16 cellular contexts compared by ENCODE assay signal in the genomic region with DNA sequence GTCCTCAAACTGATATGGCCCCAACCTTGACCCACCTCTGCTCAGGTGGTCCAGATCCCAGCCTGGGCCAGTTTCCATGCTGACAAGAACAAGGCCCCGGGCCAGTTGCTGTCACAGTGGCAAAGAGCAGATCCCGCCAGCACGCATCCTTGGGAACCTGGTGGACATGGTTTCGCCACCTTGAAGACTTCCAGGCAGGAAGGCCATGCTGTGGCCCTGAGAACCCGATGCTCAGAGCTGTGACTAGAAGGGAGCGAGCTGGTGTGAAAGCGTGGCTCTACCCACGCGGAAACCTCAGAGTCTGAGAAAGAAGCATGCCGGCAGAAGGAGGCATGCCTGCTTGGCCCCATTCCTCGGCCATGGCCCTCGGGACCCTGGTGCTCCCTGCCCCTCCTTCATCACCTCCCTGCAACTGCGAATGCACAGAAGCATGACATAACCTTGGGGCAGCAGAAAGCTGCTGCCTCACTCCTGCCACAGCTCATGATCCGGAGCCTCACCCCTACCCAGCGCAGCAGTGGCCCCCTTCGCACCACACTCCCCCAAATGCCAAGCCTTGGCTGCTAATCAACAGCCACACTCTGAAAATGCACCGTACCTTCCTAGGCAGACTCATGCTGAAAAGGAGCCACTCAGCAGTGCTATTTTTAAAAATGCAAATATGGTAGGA. TPM values are rescaled to one million over a fixed set of nuclear protein-coding genes. Genes with fewer than 3 reads are reported as not detected.
DNase-seq lines count a peak whose midpoint lies in the region; ATAC-seq and TF ChIP-seq lines count a peak whose summit lies in the region.
"Had no signal": no experiment of that assay in that cellular context is flagged by ENCODE, and none has a peak within 500 bp of the region (broad histone marks: within the 10 kb centered on the region; RNA-seq: fewer than 3 reads in every experiment).

No MANE protein-coding gene starts in this region.

- H4K20me1 ChIP-seq in DOHH2 (ENCODE audit: control insufficient read depth, insufficient read depth, low read depth, low read length): no peaks in the 10 kb centered on the region

- H3K4me3 Mint-ChIP-seq in neural crest cell: no peak overlapping the region
- H3K4me3 Mint-ChIP-seq: activated CD8-positive, alpha-beta T cell treated with anti-CD3 and anti-CD28 coated beads for 36 hours had no signal

- H3K4me1 Mint-ChIP-seq in neural crest cell: peaks cover 30% of the 10 kb centered on the region

- TF ChIP-seq CTCF in DOHH2 (IDR thresholded peaks at IDR 0.05; ENCODE audit: low read depth, low read length, poor library complexity, severe bottlenecking) (no peak), neural crest cell (conservative IDR thresholded peaks at IDR 0.05) (no peak)

- no peaks in the 10 kb centered on the region for H3K27me3 ChIP-seq in DOHH2 (ENCODE audit: control insufficient read depth, low read length)

- no peaks in the 10 kb centered on the region for H3K27me3 Mint-ChIP-seq in neural crest cell (ENCODE audit: low read depth)
- H3K27me3 Mint-ChIP-seq: activated CD8-positive, alpha-beta T cell treated with anti-CD3 and anti-CD28 coated beads for 36 hours had no signal

- peak overlapping the region; percentile 79 for H3K27ac ChIP-seq in DOHH2 (ENCODE audit: low read depth, low read length)
- H3K27ac ChIP-seq in cingulate gyrus (ENCODE audit: low read depth, low read length): peak overlapping the region; percentile 54

- H3K9me3 ChIP-seq in DOHH2 (ENCODE audit: control insufficient read depth, insufficient read depth, low read length): no peaks in the 10 kb centered on the region

- peak overlapping the region; percentile 84 for H3K4me2 ChIP-seq in DOHH2 (ENCODE audit: low read length)

- H3K27ac Mint-ChIP-seq in neural crest cell (ENCODE audit: unreplicated experiment): peak overlapping the region; percentile 75
- H3K27ac Mint-ChIP-seq: activated CD8-positive, alpha-beta T cell treated with anti-CD3 and anti-CD28 coated beads for 36 hours had no signal

- DNase-seq in NCI-H526 (lab: John Stamatoyannopoulos, UW) (peak; percentile 27 to 61), neural crest cell (ENCODE audit: low read depth, low spot score) (no peak), medulla oblongata (ENCODE audit: extremely low spot score) (no peak)
- DNase-seq: activated CD8-positive, alpha-beta T cell treated with anti-CD3 and anti-CD28 coated beads for 36 hours; activated gamma-delta T cell treated with Interleukin-2 at 50 U/mL for 16 hours; DND-41; foreskin melanocyte; NCI-H1417; NCI-H69; SHP77 treated with DMSO at 0.1 percent for 48 hours; stimulated activated naive CD8-positive, alpha-beta T cell treated with anti-CD3 and anti-CD28 coated beads, Interleukin-15, Interleukin-2, amounts not matched to agents 100 U/mL and 50 U/mL, for 24 hours had no signal

- peaks cover 90% of the 10 kb centered on the region for H3K79me2 ChIP-seq in DOHH2 (ENCODE audit: control insufficient read depth, low read length)

- peaks cover 7% of the 10 kb centered on the region for H3K36me3 Mint-ChIP-seq in neural crest cell (ENCODE audit: low read depth)

- H3F3A ChIP-seq in DOHH2 (ENCODE audit: control insufficient read depth, insufficient read depth): peaks cover 12% of the 10 kb centered on the region

- H3K9me3 Mint-ChIP-seq in neural crest cell: no peaks in the 10 kb centered on the region
- H3K9me3 Mint-ChIP-seq: activated CD8-positive, alpha-beta T cell treated with anti-CD3 and anti-CD28 coated beads for 36 hours had no signal

- ATAC-seq in GM18519 (IDR thresholded peaks at IDR 0.05; ENCODE audit: low FRiP score, unreplicated experiment) (no peak), HG02840 (IDR thresholded peaks at IDR 0.05; ENCODE audit: low FRiP score, unreplicated experiment) (no peak), HG02970 (IDR thresholded peaks at IDR 0.05; ENCODE audit: low FRiP score, unreplicated experiment) (no peak)
- ATAC-seq: activated CD8-positive, alpha-beta T cell treated with anti-CD3 and anti-CD28 coated beads for 36 hours; stimulated activated naive CD8-positive, alpha-beta T cell treated with anti-CD3 and anti-CD28 coated beads, Interleukin-15, Interleukin-2, amounts not matched to agents 100 U/mL and 50 U/mL, for 24 hours had no signal

- H3K4me3 ChIP-seq in DOHH2 (ENCODE audit: low read length): peak overlapping the region; percentile 69

- peaks cover 27% of the 10 kb centered on the region for H3K36me3 ChIP-seq in DOHH2 (ENCODE audit: control insufficient read depth, low read length)

- H3K9me2 ChIP-seq in DOHH2 (replicated peaks; ENCODE audit: control insufficient read depth, low read length): no peaks in the 10 kb centered on the region

- peaks cover 79% of the 10 kb centered on the region for H3K4me1 ChIP-seq in DOHH2 (ENCODE audit: control insufficient read depth, low read length)

RNA-seq across cellular contexts. Expression of gene UBE2O, which starts 33.2 kb away (rescaled TPM):
- 70.0 and 71.4 TPM in 2 replicates for total RNA-seq in neural crest cell

RNA-seq across cellular contexts. Expression of gene SPHK1, which starts 35.3 kb away (rescaled TPM):
- total RNA-seq in neural crest cell: 19.5 and 21.1 TPM in 2 replicates

RNA-seq across cellular contexts. Expression of gene AANAT, which starts 47.7 kb away (rescaled TPM):
- 0.39 TPM in 1 of 2 replicates, not detected in the other for total RNA-seq in neural crest cell

Comparison
In these comparisons a context has a peak if more than half of its experiments do, and no peak if none do; other contexts are left out.
1. DNase-seq: peak in NCI-H526 (2 of 2); none in neural crest cell (single experiment) and medulla oblongata (single experiment).